8 cellular contexts compared by ENCODE assay signal in genomic region chr7:112414855-112415490, GRCh38. TPM values are rescaled to one million over a fixed set of nuclear protein-coding genes. Genes with fewer than 3 reads are reported as not detected.
A peak's percentile ranks its signal among the peaks of the same experiment; 100 is the strongest.
DNase-seq lines count a peak whose midpoint lies in the region; ATAC-seq and TF ChIP-seq lines count a peak whose summit lies in the region.

No MANE protein-coding gene starts in this region.

- H3K4me3 ChIP-seq in AG09309 (ENCODE audit: control insufficient read depth, low read depth, low read length) (no peak overlapping the region), adipocyte (ENCODE audit: low read length) (no peak overlapping the region), kidney epithelial cell (ENCODE audit: low read depth, low read length) (no peak overlapping the region)

- H3K36me3 ChIP-seq in adipocyte (ENCODE audit: control insufficient read depth, insufficient read depth, low read length, severe bottlenecking) (no peaks in the 10 kb centered on the region), kidney epithelial cell (ENCODE audit: control insufficient read depth, insufficient read depth, low read length) (no peaks in the 10 kb centered on the region)

- DNase-seq in AG09309 (ENCODE audit: low read depth) (no peak), NCI-H2029 (lab: John Stamatoyannopoulos, UW) (peak; percentile 4), adipocyte (ENCODE audit: low read depth) (peak; percentile 81), kidney epithelial cell (ENCODE audit: low read depth) (no peak), activated gamma-delta T cell (lab: John Stamatoyannopoulos, UW) (no peak)
- no peak for DNase-seq in activated T-cell treated with anti-CD3 and anti-CD28 coated beads, Interleukin-2, amount 50 U/mL, for 48 hours

- H3K9ac ChIP-seq in adipocyte (ENCODE audit: low read length) = no peak overlapping the region

- peaks cover 12% of the 10 kb centered on the region for H3K4me1 ChIP-seq in adipocyte (ENCODE audit: control insufficient read depth, insufficient read depth, low read length)

- H3K27me3 ChIP-seq in adipocyte (replicated peaks; ENCODE audit: control insufficient read depth, insufficient read depth, low read length) (no peaks in the 10 kb centered on the region), kidney epithelial cell (ENCODE audit: control insufficient read depth, insufficient read depth, low read length) (no peaks in the 10 kb centered on the region)

- TF ChIP-seq CTCF in AG09309 (IDR thresholded peaks at IDR 0.05; ENCODE audit: control insufficient read depth, insufficient read depth, low read depth, low read length, missing control alignments) (peak; percentile 53), kidney epithelial cell (IDR thresholded peaks at IDR 0.05; ENCODE audit: insufficient read depth, low read length, poor library complexity, severe bottlenecking) (peak; percentile 69)

- ATAC-seq in GM18858 (IDR thresholded peaks at IDR 0.05; ENCODE audit: unreplicated experiment) (peak; percentile 57), HG02610 (IDR thresholded peaks at IDR 0.05; ENCODE audit: unreplicated experiment) (no peak)

- no peaks in the 10 kb centered on the region for H3K9me3 ChIP-seq in adipocyte (ENCODE audit: control insufficient read depth, low read length)

RNA-seq across cellular contexts. Expression of gene IFRD1, which starts 35.3 kb away (rescaled TPM):
- total RNA-seq in kidney epithelial cell = 85.5 and 87.3 TPM in 2 replicates

Comparison
In these comparisons a context has a peak if more than half of its experiments do, and no peak if none do; other contexts are left out.
1. DNase-seq: peak in NCI-H2029 (single experiment) and adipocyte (single experiment); none in AG09309 (single experiment), kidney epithelial cell (single experiment), activated T-cell treated with anti-CD3 and anti-CD28 coated beads, Interleukin-2, amount 50 U/mL, for 48 hours (0 of 2) and activated gamma-delta T cell (single experiment).